In genomic region chr2:42810126-42810970, GRCh38 we compare ENCODE assay signal across 1 cellular context.
TF ChIP-seq lines count a peak whose summit lies in the region.

No MANE protein-coding gene starts in this region.

TF ChIP-seq in HEK293, 187 proteins besides CTCF, POLR2A, EP300 and RAD21 (continued from another document and continues in another):
- TF ChIP-seq ZNF704 (tag by site-specific recombination; IDR thresholded peaks at IDR 0.05) (no peak), MYNN (tag by site-specific recombination; IDR thresholded peaks at IDR 0.05; ENCODE audit: borderline replicate concordance) (no peak), HOXD13 (CRISPR knock-in tag; IDR thresholded peaks at IDR 0.05; ENCODE audit: borderline replicate concordance) (no peak; the same call in 1 of the 2 replicates), ZBTB21 (tag by site-specific recombination; IDR thresholded peaks at IDR 0.05) (0 out of 2 replicates have a peak, but pooled peaks have one; percentile 18), ZNF561 (tag by site-specific recombination; IDR thresholded peaks at IDR 0.05; ENCODE audit: borderline replicate concordance) (peak; percentile 76), TSHZ1 (tag by site-specific recombination; IDR thresholded peaks at IDR 0.05; ENCODE audit: borderline replicate concordance) (no peak), ZNF24 (tag by site-specific recombination; IDR thresholded peaks at IDR 0.05) (peak; percentile 90), ZNF37A (tag by site-specific recombination; IDR thresholded peaks at IDR 0.05) (no peak), ZNF266 (tag by site-specific recombination; IDR thresholded peaks at IDR 0.05; ENCODE audit: low read depth) (no peak), ZNF394 (tag by site-specific recombination; IDR thresholded peaks at IDR 0.05; ENCODE audit: borderline replicate concordance) (peak; percentile 80), ZNF140 (tag by site-specific recombination; IDR thresholded peaks at IDR 0.05) (no peak), ZBTB17 (tag by site-specific recombination; IDR thresholded peaks at IDR 0.05) (peak; percentile 96), ZNF157 (tag by site-specific recombination; IDR thresholded peaks at IDR 0.05) (no peak), ZNF776 (tag by site-specific recombination; IDR thresholded peaks at IDR 0.05; ENCODE audit: borderline replicate concordance) (no peak), PRDM2 (tag by site-specific recombination; IDR thresholded peaks at IDR 0.05; ENCODE audit: borderline replicate concordance) (no peak; the same call in 1 of the 2 replicates), ZNF529 (tag by site-specific recombination; IDR thresholded peaks at IDR 0.05; ENCODE audit: insufficient replicate concordance) (no peak), ZNF629 (tag by site-specific recombination; IDR thresholded peaks at IDR 0.05) (peak; percentile 80), GLI2 (tag by site-specific recombination; IDR thresholded peaks at IDR 0.05; ENCODE audit: borderline replicate concordance, low read depth) (no peak), ZNF366 (tag by site-specific recombination; conservative IDR thresholded peaks at IDR 0.05) (peak; percentile 69), ZNF791 (tag by site-specific recombination; IDR thresholded peaks at IDR 0.05) (no peak), ZNF707 (tag by site-specific recombination; IDR thresholded peaks at IDR 0.05) (no peak), KLF9 (tag by site-specific recombination; IDR thresholded peaks at IDR 0.05; ENCODE audit: low read depth) (peak; percentile 30; the same call in 1 of the 2 replicates), RBAK (tag by site-specific recombination; IDR thresholded peaks at IDR 0.05) (no peak), ZNF175 (tag by site-specific recombination; IDR thresholded peaks at IDR 0.05) (no peak), BCL11A (tag by site-specific recombination; IDR thresholded peaks at IDR 0.05; ENCODE audit: low read depth) (0 out of 2 replicates have a peak, but pooled peaks have one; percentile 48), OVOL3 (tag by site-specific recombination; IDR thresholded peaks at IDR 0.05) (0 out of 2 replicates have a peak, but pooled peaks have one; percentile 12), ZNF626 (tag by site-specific recombination; IDR thresholded peaks at IDR 0.05) (no peak), ZNF311 (tag by site-specific recombination; IDR thresholded peaks at IDR 0.05; ENCODE audit: borderline replicate concordance) (no peak), KLF17 (tag by site-specific recombination; IDR thresholded peaks at IDR 0.05) (peak; percentile 91)
- TF ChIP-seq, protein P1, sequence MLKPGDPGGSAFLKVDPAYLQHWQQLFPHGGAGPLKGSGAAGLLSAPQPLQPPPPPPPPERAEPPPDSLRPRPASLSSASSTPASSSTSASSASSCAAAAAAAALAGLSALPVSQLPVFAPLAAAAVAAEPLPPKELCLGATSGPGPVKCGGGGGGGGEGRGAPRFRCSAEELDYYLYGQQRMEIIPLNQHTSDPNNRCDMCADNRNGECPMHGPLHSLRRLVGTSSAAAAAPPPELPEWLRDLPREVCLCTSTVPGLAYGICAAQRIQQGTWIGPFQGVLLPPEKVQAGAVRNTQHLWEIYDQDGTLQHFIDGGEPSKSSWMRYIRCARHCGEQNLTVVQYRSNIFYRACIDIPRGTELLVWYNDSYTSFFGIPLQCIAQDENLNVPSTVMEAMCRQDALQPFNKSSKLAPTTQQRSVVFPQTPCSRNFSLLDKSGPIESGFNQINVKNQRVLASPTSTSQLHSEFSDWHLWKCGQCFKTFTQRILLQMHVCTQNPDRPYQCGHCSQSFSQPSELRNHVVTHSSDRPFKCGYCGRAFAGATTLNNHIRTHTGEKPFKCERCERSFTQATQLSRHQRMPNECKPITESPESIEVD (tag by site-specific recombination; IDR thresholded peaks at IDR 0.05) = no peak
- TF ChIP-seq, protein P2, sequence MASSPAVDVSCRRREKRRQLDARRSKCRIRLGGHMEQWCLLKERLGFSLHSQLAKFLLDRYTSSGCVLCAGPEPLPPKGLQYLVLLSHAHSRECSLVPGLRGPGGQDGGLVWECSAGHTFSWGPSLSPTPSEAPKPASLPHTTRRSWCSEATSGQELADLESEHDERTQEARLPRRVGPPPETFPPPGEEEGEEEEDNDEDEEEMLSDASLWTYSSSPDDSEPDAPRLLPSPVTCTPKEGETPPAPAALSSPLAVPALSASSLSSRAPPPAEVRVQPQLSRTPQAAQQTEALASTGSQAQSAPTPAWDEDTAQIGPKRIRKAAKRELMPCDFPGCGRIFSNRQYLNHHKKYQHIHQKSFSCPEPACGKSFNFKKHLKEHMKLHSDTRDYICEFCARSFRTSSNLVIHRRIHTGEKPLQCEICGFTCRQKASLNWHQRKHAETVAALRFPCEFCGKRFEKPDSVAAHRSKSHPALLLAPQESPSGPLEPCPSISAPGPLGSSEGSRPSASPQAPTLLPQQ (tag by site-specific recombination; IDR thresholded peaks at IDR 0.05) = peak; percentile 79
- TF ChIP-seq, protein P3, sequence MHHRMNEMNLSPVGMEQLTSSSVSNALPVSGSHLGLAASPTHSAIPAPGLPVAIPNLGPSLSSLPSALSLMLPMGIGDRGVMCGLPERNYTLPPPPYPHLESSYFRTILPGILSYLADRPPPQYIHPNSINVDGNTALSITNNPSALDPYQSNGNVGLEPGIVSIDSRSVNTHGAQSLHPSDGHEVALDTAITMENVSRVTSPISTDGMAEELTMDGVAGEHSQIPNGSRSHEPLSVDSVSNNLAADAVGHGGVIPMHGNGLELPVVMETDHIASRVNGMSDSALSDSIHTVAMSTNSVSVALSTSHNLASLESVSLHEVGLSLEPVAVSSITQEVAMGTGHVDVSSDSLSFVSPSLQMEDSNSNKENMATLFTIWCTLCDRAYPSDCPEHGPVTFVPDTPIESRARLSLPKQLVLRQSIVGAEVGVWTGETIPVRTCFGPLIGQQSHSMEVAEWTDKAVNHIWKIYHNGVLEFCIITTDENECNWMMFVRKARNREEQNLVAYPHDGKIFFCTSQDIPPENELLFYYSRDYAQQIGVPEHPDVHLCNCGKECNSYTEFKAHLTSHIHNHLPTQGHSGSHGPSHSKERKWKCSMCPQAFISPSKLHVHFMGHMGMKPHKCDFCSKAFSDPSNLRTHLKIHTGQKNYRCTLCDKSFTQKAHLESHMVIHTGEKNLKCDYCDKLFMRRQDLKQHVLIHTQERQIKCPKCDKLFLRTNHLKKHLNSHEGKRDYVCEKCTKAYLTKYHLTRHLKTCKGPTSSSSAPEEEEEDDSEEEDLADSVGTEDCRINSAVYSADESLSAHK (tag by site-specific recombination; IDR thresholded peaks at IDR 0.05) = peak; percentile 29; the same call in 1 of the 2 replicates
- TF ChIP-seq, protein P4, sequence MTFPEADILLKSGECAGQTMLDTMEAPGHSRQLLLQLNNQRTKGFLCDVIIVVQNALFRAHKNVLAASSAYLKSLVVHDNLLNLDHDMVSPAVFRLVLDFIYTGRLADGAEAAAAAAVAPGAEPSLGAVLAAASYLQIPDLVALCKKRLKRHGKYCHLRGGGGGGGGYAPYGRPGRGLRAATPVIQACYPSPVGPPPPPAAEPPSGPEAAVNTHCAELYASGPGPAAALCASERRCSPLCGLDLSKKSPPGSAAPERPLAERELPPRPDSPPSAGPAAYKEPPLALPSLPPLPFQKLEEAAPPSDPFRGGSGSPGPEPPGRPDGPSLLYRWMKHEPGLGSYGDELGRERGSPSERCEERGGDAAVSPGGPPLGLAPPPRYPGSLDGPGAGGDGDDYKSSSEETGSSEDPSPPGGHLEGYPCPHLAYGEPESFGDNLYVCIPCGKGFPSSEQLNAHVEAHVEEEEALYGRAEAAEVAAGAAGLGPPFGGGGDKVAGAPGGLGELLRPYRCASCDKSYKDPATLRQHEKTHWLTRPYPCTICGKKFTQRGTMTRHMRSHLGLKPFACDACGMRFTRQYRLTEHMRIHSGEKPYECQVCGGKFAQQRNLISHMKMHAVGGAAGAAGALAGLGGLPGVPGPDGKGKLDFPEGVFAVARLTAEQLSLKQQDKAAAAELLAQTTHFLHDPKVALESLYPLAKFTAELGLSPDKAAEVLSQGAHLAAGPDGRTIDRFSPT (tag by site-specific recombination; IDR thresholded peaks at IDR 0.05) = no peak
- TF ChIP-seq, protein P5, sequence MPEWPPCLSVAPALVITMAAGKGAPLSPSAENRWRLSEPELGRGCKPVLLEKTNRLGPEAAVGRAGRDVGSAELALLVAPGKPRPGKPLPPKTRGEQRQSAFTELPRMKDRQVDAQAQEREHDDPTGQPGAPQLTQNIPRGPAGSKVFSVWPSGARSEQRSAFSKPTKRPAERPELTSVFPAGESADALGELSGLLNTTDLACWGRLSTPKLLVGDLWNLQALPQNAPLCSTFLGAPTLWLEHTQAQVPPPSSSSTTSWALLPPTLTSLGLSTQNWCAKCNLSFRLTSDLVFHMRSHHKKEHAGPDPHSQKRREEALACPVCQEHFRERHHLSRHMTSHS (tag by site-specific recombination; IDR thresholded peaks at IDR 0.05) = no peak
- TF ChIP-seq, protein P6, sequence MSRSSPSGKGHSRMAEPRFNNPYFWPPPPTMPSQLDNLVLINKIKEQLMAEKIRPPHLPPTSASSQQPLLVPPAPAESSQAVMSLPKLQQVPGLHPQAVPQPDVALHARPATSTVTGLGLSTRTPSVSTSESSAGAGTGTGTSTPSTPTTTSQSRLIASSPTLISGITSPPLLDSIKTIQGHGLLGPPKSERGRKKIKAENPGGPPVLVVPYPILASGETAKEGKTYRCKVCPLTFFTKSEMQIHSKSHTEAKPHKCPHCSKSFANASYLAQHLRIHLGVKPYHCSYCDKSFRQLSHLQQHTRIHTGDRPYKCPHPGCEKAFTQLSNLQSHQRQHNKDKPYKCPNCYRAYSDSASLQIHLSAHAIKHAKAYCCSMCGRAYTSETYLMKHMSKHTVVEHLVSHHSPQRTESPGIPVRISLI (tag by site-specific recombination; IDR thresholded peaks at IDR 0.05) = 0 out of 2 replicates have a peak, but pooled peaks have one; percentile 17
